17 cellular contexts compared by ENCODE assay signal in the genomic region with DNA sequence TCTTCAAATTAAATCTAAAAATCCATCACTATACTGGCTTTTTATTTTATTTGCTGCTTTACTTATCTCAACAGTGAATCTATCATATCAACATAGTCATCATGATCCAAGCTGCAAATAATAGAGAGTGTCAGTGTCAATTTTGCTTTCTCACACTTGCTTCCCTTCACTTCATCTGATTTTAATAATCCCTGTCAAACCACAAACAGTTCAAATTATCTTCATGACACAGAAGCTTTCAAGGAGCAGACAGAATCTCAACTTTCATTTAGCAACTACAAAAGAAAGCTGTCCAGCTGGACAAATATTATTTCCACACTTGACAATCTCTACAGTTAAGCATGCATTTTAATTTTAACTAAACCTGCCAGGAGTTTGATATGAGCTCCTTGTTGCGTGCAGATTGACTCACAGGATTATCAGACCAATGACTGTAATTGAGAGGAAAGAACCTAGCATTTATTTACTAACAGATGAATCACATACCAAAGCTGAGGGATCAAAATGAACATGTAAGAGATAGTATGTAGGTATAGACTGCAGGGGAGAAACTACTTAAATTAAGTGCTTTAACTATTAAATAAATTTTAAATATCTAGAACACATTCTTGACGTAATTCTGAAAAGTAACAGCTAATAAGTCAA. TPM values are rescaled to one million over a fixed set of nuclear protein-coding genes. Genes with fewer than 3 reads are reported as not detected.
DNase-seq lines count a peak whose midpoint lies in the region; ATAC-seq, FAIRE-seq and TF ChIP-seq lines count a peak whose summit lies in the region.
"Had no signal": no experiment of that assay in that cellular context is flagged by ENCODE, and none has a peak within 500 bp of the region (broad histone marks: within the 10 kb centered on the region; RNA-seq: fewer than 3 reads in every experiment).

No MANE protein-coding gene starts in this region.

- no peaks in the 10 kb centered on the region for H3K27me3 ChIP-seq in SK-N-SH (ENCODE audit: insufficient read depth)
- H3K27me3 ChIP-seq in bronchial epithelial cell (ENCODE audit: control insufficient read depth, insufficient read depth, low read length) = no peaks in the 10 kb centered on the region
- no peaks in the 10 kb centered on the region for H3K27me3 ChIP-seq in hepatocyte
- H3K27me3 ChIP-seq: left lung, right lobe of liver, uterus had no signal

- no peak overlapping the region for H3K4me3 ChIP-seq in SK-N-SH (ENCODE audit: low read depth in 2 of 2, low read length in 1 of 2)
- H3K4me3 ChIP-seq in bronchial epithelial cell (ENCODE audit: low read depth, low read length) = no peak overlapping the region
- H3K4me3 ChIP-seq in hepatocyte = no peak overlapping the region
- H3K4me3 ChIP-seq: left lung, right lobe of liver, uterus had no signal

- H3K36me3 ChIP-seq in SK-N-SH (replicated peaks in 1 of 2; ENCODE audit: control insufficient read depth in 1 of 2, insufficient read depth in 2 of 2, low read length in 1 of 2) (no peaks in the 10 kb centered on the region), bronchial epithelial cell (ENCODE audit: control insufficient read depth, insufficient read depth, low read length) (no peaks in the 10 kb centered on the region), hepatocyte (replicated peaks; ENCODE audit: insufficient read depth, low read depth) (no peaks in the 10 kb centered on the region)
- H3K36me3 ChIP-seq: left lung, right lobe of liver, uterus had no signal

- H3K9me3 ChIP-seq in SK-N-SH (no peaks in the 10 kb centered on the region), hepatocyte (ENCODE audit: low read depth) (no peaks in the 10 kb centered on the region)
- H3K9me3 ChIP-seq: left lung, right lobe of liver, uterus had no signal

- POLR2A ChIA-PET in SK-N-SH (lab: Yijun Ruan, JAX) = interaction anchor here (0.5 kb wide), 1 partner anchor 92 kb away, joined by 3 read pairs; no protein-coding TSS in a partner anchor

- no peak for FAIRE-seq in bronchial epithelial cell (lab: Jason Lieb, UNC)

- H3K27ac ChIP-seq in SK-N-SH (ENCODE audit: low read depth in 2 of 2, low read length in 1 of 2) (no peak overlapping the region), hepatocyte (no peak overlapping the region)
- H3K27ac ChIP-seq: left lung, right lobe of liver, uterus had no signal

- no peaks in the 10 kb centered on the region for H4K20me1 ChIP-seq in SK-N-SH (ENCODE audit: insufficient read depth)
- H4K20me1 ChIP-seq in hepatocyte (ENCODE audit: insufficient read depth, poor library complexity, severe bottlenecking) = no peaks in the 10 kb centered on the region

- DNase-seq in SK-N-SH (no peak), NCI-H774 (lab: John Stamatoyannopoulos, UW) (peak; percentile 21), bronchial epithelial cell (ENCODE audit: low read depth) (peak; percentile 87), G401 (ENCODE audit: low spot score) (no peak), hepatic stellate cell (ENCODE audit: low spot score) (no peak), hepatocyte (ENCODE audit: low spot score) (no peak), Ammon's horn (ENCODE audit: low spot score) (no peak)
- DNase-seq: aorta; CD8-positive, alpha-beta memory T cell; EL; left lung; NCI-H1694; right lobe of liver; Right ventricle myocardium superior; T-helper 17 cell; uterus had no signal

- no peak overlapping the region for H3K9ac ChIP-seq in SK-N-SH

- TF ChIP-seq RAD21 in SK-N-SH (IDR thresholded peaks at IDR 0.05; ENCODE audit: low read length) = no peak

- no peaks in the 10 kb centered on the region for H3F3A ChIP-seq in SK-N-SH (replicated peaks; ENCODE audit: insufficient read depth)

- no peak for TF ChIP-seq EP300 in SK-N-SH (IDR thresholded peaks at IDR 0.05; ENCODE audit: borderline replicate concordance in 1 of 2, low read depth in 1 of 2, low read length in 1 of 2)

- in situ Hi-C loops in G401 (cut with HindIII; ENCODE audit: low sequenced_read_pairs) = no loop called here

- H3K4me2 ChIP-seq in SK-N-SH (no peak overlapping the region), hepatocyte (no peak overlapping the region)

- no peaks in the 10 kb centered on the region for H3K4me1 ChIP-seq in SK-N-SH (ENCODE audit: control insufficient read depth in 1 of 2, insufficient read depth in 2 of 2, low read depth in 1 of 2, low read length in 1 of 2)
- H3K4me1 ChIP-seq in hepatocyte (ENCODE audit: insufficient read depth) = peaks cover 3% of the 10 kb centered on the region
- H3K4me1 ChIP-seq: left lung, right lobe of liver, uterus had no signal

- no peak for TF ChIP-seq CTCF in SK-N-SH (IDR thresholded peaks at IDR 0.05)
- no peak for TF ChIP-seq CTCF in bronchial epithelial cell (IDR thresholded peaks at IDR 0.05; ENCODE audit: insufficient read depth, low read length, severe bottlenecking)
- no peak for TF ChIP-seq CTCF in hepatocyte (IDR thresholded peaks at IDR 0.05; ENCODE audit: poor library complexity)

- CTCF ChIA-PET in SK-N-SH (lab: Yijun Ruan, JAX) = no interaction called here

- H2AFZ ChIP-seq in SK-N-SH (ENCODE audit: low read depth) (no peak overlapping the region), hepatocyte (no peak overlapping the region)

- no peak for ATAC-seq in SK-N-SH treated with all-trans-retinoic acid at 6 μM for 48 hours
- ATAC-seq: left lung, right lobe of liver, T-helper 17 cell had no signal

- H3K79me2 ChIP-seq in SK-N-SH (ENCODE audit: insufficient read depth) (no peaks in the 10 kb centered on the region), hepatocyte (no peaks in the 10 kb centered on the region)

- H3K9me2 ChIP-seq in SK-N-SH (no peaks in the 10 kb centered on the region), hepatocyte (replicated peaks; ENCODE audit: insufficient read depth) (no peaks in the 10 kb centered on the region)

- WGBS in SK-N-SH (ENCODE audit: low lambda C conversion rate) = 82% methylated on average over 2 of the region's 2 CpGs
- WGBS in hepatocyte (ENCODE audit: low lambda C conversion rate, missing lambda C conversion rate) = 87% methylated on average over 2 of the region's 2 CpGs

TF ChIP-seq in SK-N-SH, 30 proteins besides CTCF, POLR2A, EP300 and RAD21 (continues in another document):
- TF ChIP-seq ZBTB33 (IDR thresholded peaks at IDR 0.05; ENCODE audit: borderline replicate concordance, low read depth) = no peak
- TF ChIP-seq POLR2AphosphoS5 (IDR thresholded peaks at IDR 0.05; ENCODE audit: low read depth, low read length) = no peak

TF ChIP-seq in SK-N-SH treated with all-trans-retinoic acid at 6 μM for 48 hours, 23 proteins besides CTCF, POLR2A, EP300 and RAD21 (continues in another document):
- TF ChIP-seq SNAI2 (CRISPR knock-in tag; IDR thresholded peaks at IDR 0.05) = no peak
- TF ChIP-seq ESRRG (CRISPR knock-in tag; IDR thresholded peaks at IDR 0.05) = no peak
- TF ChIP-seq RARB (CRISPR knock-in tag; IDR thresholded peaks at IDR 0.05) = no peak
- TF ChIP-seq, protein P1, sequence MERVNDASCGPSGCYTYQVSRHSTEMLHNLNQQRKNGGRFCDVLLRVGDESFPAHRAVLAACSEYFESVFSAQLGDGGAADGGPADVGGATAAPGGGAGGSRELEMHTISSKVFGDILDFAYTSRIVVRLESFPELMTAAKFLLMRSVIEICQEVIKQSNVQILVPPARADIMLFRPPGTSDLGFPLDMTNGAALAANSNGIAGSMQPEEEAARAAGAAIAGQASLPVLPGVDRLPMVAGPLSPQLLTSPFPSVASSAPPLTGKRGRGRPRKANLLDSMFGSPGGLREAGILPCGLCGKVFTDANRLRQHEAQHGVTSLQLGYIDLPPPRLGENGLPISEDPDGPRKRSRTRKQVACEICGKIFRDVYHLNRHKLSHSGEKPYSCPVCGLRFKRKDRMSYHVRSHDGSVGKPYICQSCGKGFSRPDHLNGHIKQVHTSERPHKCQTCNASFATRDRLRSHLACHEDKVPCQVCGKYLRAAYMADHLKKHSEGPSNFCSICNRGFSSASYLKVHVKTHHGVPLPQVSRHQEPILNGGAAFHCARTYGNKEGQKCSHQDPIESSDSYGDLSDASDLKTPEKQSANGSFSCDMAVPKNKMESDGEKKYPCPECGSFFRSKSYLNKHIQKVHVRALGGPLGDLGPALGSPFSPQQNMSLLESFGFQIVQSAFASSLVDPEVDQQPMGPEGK (CRISPR knock-in tag; IDR thresholded peaks at IDR 0.05; ENCODE audit: borderline replicate concordance) = no peak
- TF ChIP-seq ZNF565 (CRISPR knock-in tag; conservative IDR thresholded peaks at IDR 0.05; ENCODE audit: low read depth) = no peak
- no peak for TF ChIP-seq TOX (CRISPR knock-in tag; IDR thresholded peaks at IDR 0.05; ENCODE audit: borderline replicate concordance)
- no peak for TF ChIP-seq CSDC2 (CRISPR knock-in tag; IDR thresholded peaks at IDR 0.05)
- TF ChIP-seq ZC3H10 (CRISPR knock-in tag; IDR thresholded peaks at IDR 0.05) = no peak

RNA-seq across cellular contexts. Expression of gene KIAA0825, which starts 56.0 kb away (rescaled TPM):
- polyA plus RNA-seq in SK-N-SH (2012; rRNA removed) = 0.61 and 1.2 TPM in 2 replicates
- polyA plus RNA-seq in SK-N-SH (2012; cell fraction: cytosol; rRNA removed) = 0.88 and 0.99 TPM in 2 replicates
- polyA plus RNA-seq in SK-N-SH (2012; cell fraction: nucleus; rRNA removed) = 0.45 and 1.6 TPM in 2 replicates
- 0.26 and 0.51 TPM in 2 replicates for total RNA-seq in bronchial epithelial cell
- 1.8 and 3.3 TPM in 2 replicates for total RNA-seq in G401 (2014; rRNA removed; shearing (Covaris generic))
- total RNA-seq in hepatocyte = 4.5 and 4.9 TPM in 2 replicates
- polyA plus RNA-seq in hepatocyte = 2.1 and 2.7 TPM in 2 replicates

RNA-seq across cellular contexts. Expression of gene SLF1, which starts 56.0 kb away (rescaled TPM):
- polyA plus RNA-seq in SK-N-SH (2012; rRNA removed) = 4.8 and 5.5 TPM in 2 replicates
- 4.5 and 6.6 TPM in 2 replicates for polyA plus RNA-seq in SK-N-SH (2012; cell fraction: cytosol; rRNA removed)
- 3.8 and 9.7 TPM in 2 replicates for polyA plus RNA-seq in SK-N-SH (2012; cell fraction: nucleus; rRNA removed)
- 2.9 and 4.6 TPM in 2 replicates for total RNA-seq in bronchial epithelial cell
- 12.2 and 16.4 TPM in 2 replicates for total RNA-seq in G401 (2014; rRNA removed; shearing (Covaris generic))
- 5.5 and 9.0 TPM in 2 replicates for total RNA-seq in hepatocyte
- 3.3 and 7.0 TPM in 2 replicates for polyA plus RNA-seq in hepatocyte

Comparison
In these comparisons a context has a peak if more than half of its experiments do, and no peak if none do; other contexts are left out.
1. DNase-seq: peak in NCI-H774 (single experiment) and bronchial epithelial cell (single experiment); none in SK-N-SH (single experiment), G401 (single experiment), hepatic stellate cell (single experiment), hepatocyte (single experiment) and Ammon's horn (single experiment).